In the genomic region with DNA sequence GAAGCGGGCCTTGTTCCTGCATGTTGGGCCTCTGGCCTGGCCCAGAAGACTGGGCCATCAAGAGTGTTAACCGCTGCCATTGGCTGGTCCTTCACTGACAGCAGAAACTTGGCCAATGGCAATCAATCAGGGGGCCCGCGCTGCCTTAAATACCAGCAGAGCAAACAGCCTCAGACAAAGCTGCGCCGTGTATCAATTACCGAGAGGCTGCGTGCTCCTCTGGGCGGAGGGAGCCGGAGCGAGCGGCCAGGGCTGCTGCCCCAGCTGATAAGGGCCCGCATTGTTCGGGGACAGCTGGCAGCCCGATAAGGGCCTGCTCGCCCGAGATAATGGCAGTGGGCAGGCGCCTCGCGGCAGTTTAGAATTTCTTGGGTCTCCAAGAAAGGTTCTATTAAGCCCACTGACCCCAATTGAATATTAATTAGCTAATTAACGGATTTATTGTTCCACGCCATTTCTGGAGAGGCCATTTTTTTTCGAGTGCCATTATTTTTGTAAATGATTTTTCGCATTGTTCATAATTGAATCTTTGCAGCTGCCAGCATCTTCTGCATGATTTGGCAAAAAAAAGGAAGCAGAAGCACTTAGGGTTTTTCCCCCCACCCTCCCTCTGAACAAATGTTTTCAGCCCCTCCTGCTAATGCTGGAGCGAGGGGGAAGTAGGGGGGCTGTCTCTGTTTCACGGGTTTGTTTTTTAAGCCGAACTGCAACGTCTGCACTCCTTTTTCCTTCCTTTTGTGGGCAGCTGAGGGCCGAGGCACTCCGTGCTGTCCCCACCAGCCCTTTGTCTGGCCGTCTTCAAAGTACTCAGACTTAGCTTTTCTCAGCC, we compare ENCODE assay signal across 9 cellular contexts. TPM values are rescaled to one million over a fixed set of nuclear protein-coding genes. Genes with fewer than 3 reads are reported as not detected.
DNase-seq lines count a peak whose midpoint lies in the region; ATAC-seq and TF ChIP-seq lines count a peak whose summit lies in the region.
"Had no signal": no experiment of that assay in that cellular context is flagged by ENCODE, and none has a peak within 500 bp of the region (broad histone marks: within the 10 kb centered on the region; RNA-seq: fewer than 3 reads in every experiment).

No MANE protein-coding gene starts in this region.

- DNase-seq in COLO668 (lab: John Stamatoyannopoulos, UW; ENCODE audit: unreplicated experiment) (peak; percentile 81), NCI-H69 (lab: John Stamatoyannopoulos, UW) (peak; percentile 78), neural progenitor cell (ENCODE audit: low spot score) (peak; percentile 80)
- no peak for DNase-seq in activated naive CD4-positive, alpha-beta T cell (lab: John Stamatoyannopoulos, UW)

- no peak for TF ChIP-seq CTCF in neural progenitor cell (IDR thresholded peaks at IDR 0.05)

- H3K27ac ChIP-seq in neural progenitor cell, result peak overlapping the region; percentile 64
- H3K27ac ChIP-seq: VCaP had no signal

- H3K36me3 Mint-ChIP-seq in neural progenitor cell, result no peaks in the 10 kb centered on the region

- peaks cover 32% of the 10 kb centered on the region for H3K4me1 Mint-ChIP-seq in neural progenitor cell

- H3K4me1 ChIP-seq in endocrine pancreas (ENCODE audit: control insufficient read depth, insufficient read depth, low read length), result no peaks in the 10 kb centered on the region
- H3K4me1 ChIP-seq in neural progenitor cell, result peaks cover 25% of the 10 kb centered on the region

- H3K27me3 Mint-ChIP-seq in neural progenitor cell (ENCODE audit: insufficient read depth, low read depth), result peaks cover 7% of the 10 kb centered on the region

- H3K36me3 ChIP-seq in endocrine pancreas (ENCODE audit: control insufficient read depth, insufficient read depth, low read length) (no peaks in the 10 kb centered on the region), neural progenitor cell (no peaks in the 10 kb centered on the region)

- ATAC-seq in activated CD4-positive, CD25-positive, alpha-beta regulatory T cell treated with anti-CD3 and anti-CD28 coated beads, Interleukin-2, amount 50 U/mL, for 24 hours, result no peak
- ATAC-seq in GM21723 (IDR thresholded peaks at IDR 0.05; ENCODE audit: unreplicated experiment) (no peak), GM19452 (IDR thresholded peaks at IDR 0.05; ENCODE audit: unreplicated experiment) (no peak)

- H3K9me3 Mint-ChIP-seq in neural progenitor cell, result no peaks in the 10 kb centered on the region

- H3K4me3 ChIP-seq in endocrine pancreas (ENCODE audit: control insufficient read depth, insufficient read depth, low read length) (peak overlapping the region; percentile 41), neural progenitor cell (peak overlapping the region; percentile 5)

- peak overlapping the region; percentile 62 for H3K4me2 ChIP-seq in neural progenitor cell

- peak overlapping the region; percentile 98 for H3K27ac Mint-ChIP-seq in neural progenitor cell

- H3K9me3 ChIP-seq in endocrine pancreas (ENCODE audit: control insufficient read depth, low read length) (no peaks in the 10 kb centered on the region), neural progenitor cell (ENCODE audit: low read depth) (no peaks in the 10 kb centered on the region)

- H4K20me1 ChIP-seq in neural progenitor cell (ENCODE audit: low read depth), result no peaks in the 10 kb centered on the region

- H3K79me2 ChIP-seq in neural progenitor cell (ENCODE audit: low read depth), result no peaks in the 10 kb centered on the region

- peak overlapping the region; percentile 47 for H2AFZ ChIP-seq in neural progenitor cell (replicated peaks)

- H3F3A ChIP-seq in neural progenitor cell (ENCODE audit: low read depth), result peaks cover 29% of the 10 kb centered on the region

- H3K27me3 ChIP-seq in endocrine pancreas (ENCODE audit: control insufficient read depth, insufficient read depth, low read length) (no peaks in the 10 kb centered on the region), neural progenitor cell (no peaks in the 10 kb centered on the region)

- peak overlapping the region; percentile 31 for H3K4me3 Mint-ChIP-seq in neural progenitor cell

- no peak overlapping the region for H3K9ac ChIP-seq in endocrine pancreas (ENCODE audit: control insufficient read depth, insufficient read depth, low read length)
- H3K9ac ChIP-seq in neural progenitor cell, result no peak overlapping the region

RNA-seq across cellular contexts. Expression of a gene that starts 37.6 kb away (rescaled TPM):
- total RNA-seq in neural progenitor cell (ENCODE audit: low replicate concordance), result 29.5 and 33.7 TPM in 2 replicates

RNA-seq across cellular contexts. Expression of a gene that starts 57.2 kb away (rescaled TPM):
- total RNA-seq in neural progenitor cell (ENCODE audit: low replicate concordance), result 2.9 and 6.2 TPM in 2 replicates

Comparison
In these comparisons a context has a peak if more than half of its experiments do, and no peak if none do; other contexts are left out.
1. DNase-seq: peak in COLO668 (single experiment), NCI-H69 (single experiment) and neural progenitor cell (single experiment); none in activated naive CD4-positive, alpha-beta T cell (0 of 4).